In genomic region chr11:88552377-88553029, GRCh38 we compare ENCODE assay signal across 8 cellular contexts.
DNase-seq lines count a peak whose midpoint lies in the region; ATAC-seq lines count a peak whose summit lies in the region.

No MANE protein-coding gene starts in this region.

- peak; percentile 88 for ATAC-seq in GM19023 (IDR thresholded peaks at IDR 0.05; ENCODE audit: unreplicated experiment)
- ATAC-seq in HG03066 (IDR thresholded peaks at IDR 0.05; ENCODE audit: low read depth, unreplicated experiment): peak; percentile 95

- DNase-seq in CMK (ENCODE audit: low read depth) (peak; percentile 35), NOMO-1 treated with dmso at 0.1 percent for 144 hours (lab: John Stamatoyannopoulos, UW; ENCODE audit: unreplicated experiment) (peak; percentile 22), activated T-cell treated with anti-CD3 and anti-CD28 coated beads for 24 hours (ENCODE audit: low read depth) (peak; percentile 36), foreskin melanocyte (peak; percentile 44), NCI-H2107 treated with DMSO at 0.1 percent for 48 hours (lab: John Stamatoyannopoulos, UW; ENCODE audit: unreplicated experiment) (no peak)
- peak; percentile 67 for DNase-seq in stimulated activated CD4-positive, alpha-beta T cell treated with anti-CD3 and anti-CD28 coated beads, Interleukin-15, amount 100 ng/mL, for 24 hours
